Comparison of ENCODE assay signal across 8 cellular contexts in the genomic region with DNA sequence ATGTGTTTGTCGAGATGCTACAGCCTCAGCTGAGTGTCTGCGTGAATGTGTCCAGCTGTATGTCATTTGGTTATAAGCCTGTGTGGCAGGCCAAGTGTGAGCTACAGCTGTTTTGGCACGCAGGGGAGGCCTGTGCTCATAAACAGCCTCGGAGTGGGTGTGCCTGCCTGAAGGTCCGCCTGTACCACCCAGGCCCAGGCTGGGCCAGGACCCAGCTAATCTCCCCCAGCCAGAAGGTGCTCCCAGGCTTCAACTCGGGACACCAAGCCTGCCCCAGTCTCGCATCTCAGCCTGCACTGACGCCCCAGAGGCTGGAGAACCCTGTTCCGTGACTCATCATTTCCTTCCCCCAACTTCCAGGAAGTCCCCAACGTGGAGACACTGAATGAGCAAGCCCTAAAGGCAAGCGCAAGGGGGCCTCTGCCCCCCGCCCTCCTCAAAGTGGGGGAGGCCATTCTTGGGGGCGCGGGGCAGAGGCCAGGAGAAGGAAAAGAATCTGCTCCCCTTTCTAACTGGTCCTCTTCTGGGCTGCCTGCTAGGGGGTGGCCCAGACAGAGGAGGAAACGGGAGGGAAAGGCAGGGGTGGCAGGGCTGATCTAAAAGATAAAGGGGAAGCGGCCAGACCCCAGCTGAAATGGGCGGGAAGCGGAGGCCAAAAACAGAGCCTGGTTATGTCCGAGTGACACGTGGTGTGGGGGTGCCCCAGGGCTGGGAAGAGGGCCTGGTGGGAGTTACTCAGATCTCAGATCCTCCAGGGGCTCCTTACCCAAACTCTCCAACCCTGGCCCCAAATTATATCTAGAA. TPM values are rescaled to one million over a fixed set of nuclear protein-coding genes. Genes with fewer than 3 reads are reported as not detected.
DNase-seq lines count a peak whose midpoint lies in the region; ATAC-seq, FAIRE-seq and TF ChIP-seq lines count a peak whose summit lies in the region.

No MANE protein-coding gene starts in this region.

- H3K23ac ChIP-seq in H1 (ENCODE audit: insufficient read length) = no peak overlapping the region

- H2BK12ac ChIP-seq in H1 (ENCODE audit: low read depth, low read length) = peak overlapping the region; percentile 10; the same call in 1 of the 2 replicates

- H3K56ac ChIP-seq in H1 (replicated peaks; ENCODE audit: insufficient read length, low read depth, low read length) = peak overlapping the region; percentile 70

- no peak overlapping the region for H3K4ac ChIP-seq in H1 (replicated peaks; ENCODE audit: insufficient read length, low read depth, low read length)

- H3K9me3 Mint-ChIP-seq in CD8-positive, alpha-beta memory T cell = no peaks in the 10 kb centered on the region
- H3K9me3 Mint-ChIP-seq in activated CD8-positive, alpha-beta T cell treated with anti-CD3 and anti-CD28 coated beads, Interleukin-2, amount 10 ng/mL, durations not matched to agents 7 days and 5 days (ENCODE audit: insufficient read depth) = no peaks in the 10 kb centered on the region
- H3K9me3 Mint-ChIP-seq in mesothelial cell of epicardium = no peaks in the 10 kb centered on the region

- peak overlapping the region; percentile 76 for H4K91ac ChIP-seq in H1 (replicated peaks; ENCODE audit: insufficient read length, low read length)

- H2AFZ ChIP-seq in H1 (ENCODE audit: low read length) = no peak overlapping the region

- H3K4me1 ChIP-seq in CD8-positive, alpha-beta memory T cell (ENCODE audit: insufficient read depth, low read length) = peaks cover 45% of the 10 kb centered on the region
- H3K4me1 ChIP-seq in HEK293 (ENCODE audit: control insufficient read depth, insufficient read depth, low read length) = peaks cover 20% of the 10 kb centered on the region
- peaks cover 6 to 21% (median 10%) of the 10 kb centered on the region in 4 experiments; a peak in 6 of 7 replicates for H3K4me1 ChIP-seq in H1 (replicated peaks in 1 of 4; ENCODE audit: control insufficient read depth in 3 of 4, insufficient read depth in 4 of 4, low read length in 3 of 4)

- peaks cover 53 to 61% (median 61%) of the 10 kb centered on the region in 3 donors for H3K4me1 Mint-ChIP-seq in CD8-positive, alpha-beta memory T cell
- H3K4me1 Mint-ChIP-seq in activated CD8-positive, alpha-beta T cell treated with anti-CD3 and anti-CD28 coated beads, Interleukin-2, amount 10 ng/mL, durations not matched to agents 7 days and 5 days (ENCODE audit: low read depth) = peaks cover 66% of the 10 kb centered on the region
- H3K4me1 Mint-ChIP-seq in mesothelial cell of epicardium = peaks cover 46% of the 10 kb centered on the region

- peaks cover 29 to 67% of the 10 kb centered on the region in 2 experiments for H3K79me2 ChIP-seq in H1 (ENCODE audit: control insufficient read depth in 1 of 2, insufficient read depth in 2 of 2, low read length in 2 of 2)

- TF ChIP-seq CTCF in HEK293 (tag by site-specific recombination; IDR thresholded peaks at IDR 0.05) = no peak; the same call in none of the 2 replicates
- TF ChIP-seq CTCF in H1 (IDR thresholded peaks at IDR 0.05; ENCODE audit: control extremely low read depth in 1 of 3, insufficient read depth in 1 of 3, low read depth in 1 of 3, low read length in 3 of 3) = no peak
- TF ChIP-seq CTCF in mesothelial cell of epicardium (IDR thresholded peaks at IDR 0.05; ENCODE audit: unreplicated experiment) = no peak

- H4K5ac ChIP-seq in H1 (ENCODE audit: insufficient read length, low read depth, low read length) = peak overlapping the region; percentile 72

- H2AK5ac ChIP-seq in H1 (ENCODE audit: low read depth, low read length) = 0 out of 2 replicates have a peak overlapping the region, but pooled peaks have one; percentile 18

- DNase-seq in CD8-positive, alpha-beta memory T cell = peak; percentile 61 to 93 (median 81)
- peak; percentile 89 to 92 for DNase-seq in NOMO-1 (lab: John Stamatoyannopoulos, UW; ENCODE audit: unreplicated experiment in 2 of 2)
- DNase-seq in activated CD8-positive, alpha-beta T cell treated with anti-CD3 and anti-CD28 coated beads, Interleukin-2, amount 10 ng/mL, durations not matched to agents 7 days and 5 days = peak; percentile 91
- peak in 1 of 2 experiments; percentile 61 for DNase-seq in H1 (ENCODE audit: low read depth in 1 of 2, low spot score in 2 of 2)
- DNase-seq in mesothelial cell of epicardium (ENCODE audit: low spot score in 2 of 2, unreplicated experiment in 2 of 2) = no peak
- peak; percentile 70 to 76 for DNase-seq in stimulated activated CD8-positive, alpha-beta memory T cell treated with anti-CD3 and anti-CD28 coated beads, Interleukin-2, amount 100 ng/mL, for 48 hours (ENCODE audit: low read depth in 2 of 2)

- 0 out of 2 replicates have a peak overlapping the region, but pooled peaks have one; percentile 21 for H2BK15ac ChIP-seq in H1 (ENCODE audit: low read length)

- no peak for FAIRE-seq in H1 (lab: Jason Lieb, UNC)

- peaks cover 8% of the 10 kb centered on the region for H3K79me1 ChIP-seq in H1 (ENCODE audit: low read depth, low read length)

- H3K27me3 Mint-ChIP-seq in CD8-positive, alpha-beta memory T cell = no peaks in the 10 kb centered on the region
- H3K27me3 Mint-ChIP-seq in activated CD8-positive, alpha-beta T cell treated with anti-CD3 and anti-CD28 coated beads, Interleukin-2, amount 10 ng/mL, durations not matched to agents 7 days and 5 days (ENCODE audit: low read depth) = no peaks in the 10 kb centered on the region
- no peaks in the 10 kb centered on the region for H3K27me3 Mint-ChIP-seq in mesothelial cell of epicardium (ENCODE audit: low read depth)

- POLR2A ChIA-PET in CD8-positive, alpha-beta memory T cell (lab: Charles Lee) = interaction anchor here (0.6 kb wide), 1 partner anchor 54 kb away, joined by 8 read pairs; no protein-coding TSS in a partner anchor
- POLR2A ChIA-PET in HEK293 (lab: Yijun Ruan, JAX) = interaction anchor here (1.1 to 3.7 kb wide), 15 partner anchors 9 to 327 kb away, joined by 3 to 50 read pairs (median 10); a partner anchor contains a TSS
- POLR2A ChIA-PET in activated CD8-positive, alpha-beta T cell treated with anti-CD3 and anti-CD28 coated beads, Interleukin-2, amount 10 ng/mL, durations not matched to agents 7 days and 5 days (lab: Charles Lee) = interaction anchor here (1.1 to 5.4 kb wide), 2 partner anchors 36 to 58 kb away, joined by 3 to 51 read pairs; no protein-coding TSS in a partner anchor
- POLR2A ChIA-PET in H1 (lab: Charles Lee; ENCODE audit: partially characterized antibody) = interaction anchor here (0.6 to 18.4 kb wide), 27 partner anchors 11 to 1609 kb away, joined by 3 to 333 read pairs (median 8); a partner anchor contains a TSS

- H3K18ac ChIP-seq in H1 (ENCODE audit: extremely low read depth, low read length) = peak overlapping the region; percentile 68

- H3K14ac ChIP-seq in H1 (ENCODE audit: insufficient read length) = no peak overlapping the region

- H2BK120ac ChIP-seq in H1 (replicated peaks; ENCODE audit: low read depth, low read length) = no peak overlapping the region

- peak overlapping the region; percentile 82 to 93 (median 86) for H3K9ac ChIP-seq in H1 (replicated peaks in 1 of 4; ENCODE audit: extremely low read depth in 1 of 4, low read depth in 3 of 4, low read length in 3 of 4)

- no peak for TF ChIP-seq RAD21 in H1 (IDR thresholded peaks at IDR 0.05 in 1 of 2, conservative IDR thresholded peaks at IDR 0.05 in 1 of 2; ENCODE audit: low read depth in 2 of 2, low read length in 2 of 2)

- peak overlapping the region; percentile 87 to 97 (median 92) for H3K4me3 Mint-ChIP-seq in CD8-positive, alpha-beta memory T cell
- peak overlapping the region; percentile 98 for H3K4me3 Mint-ChIP-seq in activated CD8-positive, alpha-beta T cell treated with anti-CD3 and anti-CD28 coated beads, Interleukin-2, amount 10 ng/mL, durations not matched to agents 7 days and 5 days
- peak overlapping the region; percentile 87 for H3K4me3 Mint-ChIP-seq in mesothelial cell of epicardium

- peak overlapping the region; percentile 92 for H3K27ac ChIP-seq in CD8-positive, alpha-beta memory T cell (ENCODE audit: low read depth, low read length)
- H3K27ac ChIP-seq in HEK293 (ENCODE audit: extremely low read depth, low read depth, low read length) (peak overlapping the region; percentile 96), H1 (ENCODE audit: low read depth, low read length) (peak overlapping the region; percentile 77; the same call in 1 of the 2 replicates)

- WGBS in H1 (ENCODE audit: extremely low coverage in 1 of 2, insufficient coverage in 1 of 2, insufficient read length in 1 of 2, insufficient replicate concordance in 2 of 2, low coverage in 1 of 2, low lambda C conversion rate in 2 of 2, missing lambda C conversion rate in 1 of 2), 2 experiments = 6% methylated on average over 19 of the region's 20 CpGs; no CpG with 5 or more reads in 1 of the 2 experiments

- H3K23me2 ChIP-seq in H1 (ENCODE audit: low read depth, low read length) = peaks cover 15% of the 10 kb centered on the region

- ATAC-seq in activated CD8-positive, alpha-beta T cell treated with anti-CD3 and anti-CD28 coated beads, Interleukin-2, amount 10 ng/mL, durations not matched to agents 7 days and 5 days = peak; percentile 58
- no peak for ATAC-seq in GM21576 (IDR thresholded peaks at IDR 0.05; ENCODE audit: unreplicated experiment)

- H3K36me3 ChIP-seq in CD8-positive, alpha-beta memory T cell (ENCODE audit: insufficient read depth, low read length) = peaks cover 5% of the 10 kb centered on the region
- H3K36me3 ChIP-seq in HEK293 (ENCODE audit: control insufficient read depth in 2 of 2, insufficient read depth in 1 of 2, low read length in 2 of 2) (peaks cover 32 to 46% of the 10 kb centered on the region in 2 experiments), H1 (ENCODE audit: control insufficient read depth in 2 of 4, insufficient read depth in 4 of 4, low read length in 3 of 4) (peaks cover 20 to 42% (median 28%) of the 10 kb centered on the region in 4 experiments)

- TF ChIP-seq POLR2A in H1 (IDR thresholded peaks at IDR 0.05; ENCODE audit: control extremely low read depth in 1 of 2, low read depth in 2 of 2, low read length in 2 of 2) = no peak; a peak in 1 of 3 replicates

- peak overlapping the region; percentile 87 to 98 for H3K4me2 ChIP-seq in H1 (ENCODE audit: insufficient read depth in 1 of 2, low read depth in 2 of 2, low read length in 2 of 2)

- H3K9me3 ChIP-seq in CD8-positive, alpha-beta memory T cell (ENCODE audit: low read length) = no peaks in the 10 kb centered on the region
- H3K9me3 ChIP-seq in HEK293 (ENCODE audit: control insufficient read depth, insufficient read depth, low read depth, low read length) (no peaks in the 10 kb centered on the region), H1 (ENCODE audit: insufficient read depth in 2 of 2, low read depth in 1 of 2, low read length in 1 of 2) (no peaks in the 10 kb centered on the region)

- no peaks in the 10 kb centered on the region for H3K27me3 ChIP-seq in CD8-positive, alpha-beta memory T cell (ENCODE audit: insufficient read depth, low read length, poor library complexity, severe bottlenecking)
- no peaks in the 10 kb centered on the region; a peak in 1 of 7 replicates for H3K27me3 ChIP-seq in H1 (replicated peaks in 1 of 4; ENCODE audit: control insufficient read depth in 3 of 4, extremely low read depth in 1 of 4, insufficient read depth in 3 of 4, low read length in 3 of 4)

- peaks cover 11 to 29% of the 10 kb centered on the region in 2 experiments for H4K20me1 ChIP-seq in H1 (replicated peaks in 1 of 2; ENCODE audit: control insufficient read depth in 1 of 2, insufficient read depth in 2 of 2, low read length in 2 of 2)

- H2BK20ac ChIP-seq in H1 (ENCODE audit: low read length) = peak overlapping the region; percentile 29; the same call in 1 of the 2 replicates

- peak overlapping the region; percentile 95 to 100 (median 96) for H3K27ac Mint-ChIP-seq in CD8-positive, alpha-beta memory T cell
- H3K27ac Mint-ChIP-seq in activated CD8-positive, alpha-beta T cell treated with anti-CD3 and anti-CD28 coated beads, Interleukin-2, amount 10 ng/mL, durations not matched to agents 7 days and 5 days = peak overlapping the region; percentile 96
- H3K27ac Mint-ChIP-seq in mesothelial cell of epicardium = peak overlapping the region; percentile 95

- H4K8ac ChIP-seq in H1 (ENCODE audit: extremely low read depth, insufficient read depth, low read length) = peak overlapping the region; percentile 41; the same call in 1 of the 2 replicates

- no peak for TF ChIP-seq EP300 in H1 (IDR thresholded peaks at IDR 0.05; ENCODE audit: borderline replicate concordance in 1 of 2, low read depth in 2 of 2, low read length in 2 of 2)

- CTCF ChIA-PET in CD8-positive, alpha-beta memory T cell (lab: Charles Lee) = interaction anchor here (1.1 to 4.4 kb wide), 5 partner anchors 20 to 54 kb away, joined by 3 to 16 read pairs (median 9); no protein-coding TSS in a partner anchor
- CTCF ChIA-PET in HEK293 (lab: Yijun Ruan, JAX) (interaction anchor here (0.6 to 4.5 kb wide), 5 partner anchors 14 to 261 kb away, joined by 3 to 26 read pairs (median 5); no protein-coding TSS in a partner anchor), H1 (lab: Charles Lee; ENCODE audit: partially characterized antibody) (interaction anchor here (1.1 to 4.1 kb wide), 5 partner anchors 20 to 60 kb away, joined by 4 to 25 read pairs (median 6); no protein-coding TSS in a partner anchor)
- CTCF ChIA-PET in activated CD8-positive, alpha-beta T cell treated with anti-CD3 and anti-CD28 coated beads, Interleukin-2, amount 10 ng/mL, durations not matched to agents 7 days and 5 days (lab: Charles Lee) = interaction anchor here (0.8 to 9.8 kb wide), 8 partner anchors 11 to 258 kb away, joined by 3 to 65 read pairs (median 4); no protein-coding TSS in a partner anchor

- peak overlapping the region; percentile 62 for H2BK5ac ChIP-seq in H1 (ENCODE audit: low read depth, low read length)

- H3K36me3 Mint-ChIP-seq in CD8-positive, alpha-beta memory T cell = peaks cover 0 to 26% (median 5%) of the 10 kb centered on the region in 3 donors
- H3K36me3 Mint-ChIP-seq in activated CD8-positive, alpha-beta T cell treated with anti-CD3 and anti-CD28 coated beads, Interleukin-2, amount 10 ng/mL, durations not matched to agents 7 days and 5 days (ENCODE audit: low read depth) = peaks cover 58% of the 10 kb centered on the region
- peaks cover 10% of the 10 kb centered on the region for H3K36me3 Mint-ChIP-seq in mesothelial cell of epicardium

- peak overlapping the region; percentile 88 for H3K4me3 ChIP-seq in CD8-positive, alpha-beta memory T cell (ENCODE audit: low read length)
- H3K4me3 ChIP-seq in HEK293 (ENCODE audit: low read depth, low read length) (peak overlapping the region; percentile 57), H1 (ENCODE audit: extremely low read depth in 1 of 4, insufficient read depth in 2 of 4, low read depth in 3 of 4, low read length in 4 of 4) (peak overlapping the region; percentile 78 to 96 (median 90))

RNA-seq across cellular contexts. Expression of a gene that starts 2.0 kb away (rescaled TPM):
- total RNA-seq in CD8-positive, alpha-beta memory T cell = 100 to 1,000 TPM; 377 to 380 TPM
- polyA plus RNA-seq in CD8-positive, alpha-beta memory T cell = 19.1 TPM
- 100 to 1,000 TPM; 176 to 178 TPM for total RNA-seq in activated CD8-positive, alpha-beta T cell treated with anti-CD3 and anti-CD28 coated beads, Interleukin-2, amount 10 ng/mL, durations not matched to agents 7 days and 5 days
- total RNA-seq in H1 (2021; fragmentation: NEBNext Ultra II Directional; extraction: Animal tissue kit (Norgen Biotek cat#: 25700)) = 290 and 291 TPM in 2 replicates
- polyA plus RNA-seq in H1 (2011; rRNA removed) = 351 and 475 TPM in 2 replicates
- polyA plus RNA-seq in H1 (2011; cell fraction: cytosol; rRNA removed) = 305 TPM
- 293 TPM for polyA plus RNA-seq in H1 (2011; cell fraction: nucleus; rRNA removed)
- polyA plus RNA-seq in H1 (2012, experiment 1 of 2) = 192 to 294 TPM (median 290 TPM) in 4 replicates
- polyA plus RNA-seq in H1 (2012, experiment 2 of 2) = 364 TPM
- polyA plus RNA-seq in H1 (2013, experiment 1 of 2) = 328 TPM
- 322 TPM for polyA plus RNA-seq in H1 (2013, experiment 2 of 2)
- 271 and 323 TPM in 2 replicates for polyA minus RNA-seq in H1 (2011; rRNA and poly(A)+ RNA removed)
- polyA minus RNA-seq in H1 (2011; cell fraction: cytosol; rRNA and poly(A)+ RNA removed) = 153 TPM
- polyA minus RNA-seq in H1 (2011; cell fraction: nucleus; rRNA and poly(A)+ RNA removed) = 89.0 TPM
- total RNA-seq in mesothelial cell of epicardium = 45.3 to 49.3 TPM (median 48.4 TPM) in 3 replicates

RNA-seq across cellular contexts. Expression of a gene that starts 40.2 kb away (rescaled TPM):
- 10 to 100 TPM; 68.8 to 70.4 TPM for total RNA-seq in CD8-positive, alpha-beta memory T cell
- polyA plus RNA-seq in CD8-positive, alpha-beta memory T cell = 23.2 TPM
- total RNA-seq in activated CD8-positive, alpha-beta T cell treated with anti-CD3 and anti-CD28 coated beads, Interleukin-2, amount 10 ng/mL, durations not matched to agents 7 days and 5 days = 10 to 100 TPM; 79.6 to 90.2 TPM
- total RNA-seq in H1 (2021; fragmentation: NEBNext Ultra II Directional; extraction: Animal tissue kit (Norgen Biotek cat#: 25700)) = 120 and 124 TPM in 2 replicates
- 187 and 298 TPM in 2 replicates for polyA plus RNA-seq in H1 (2011; rRNA removed)
- 187 TPM for polyA plus RNA-seq in H1 (2011; cell fraction: cytosol; rRNA removed)
- polyA plus RNA-seq in H1 (2011; cell fraction: nucleus; rRNA removed) = 357 TPM
- 79.5 to 127 TPM (median 116 TPM) in 4 replicates for polyA plus RNA-seq in H1 (2012, experiment 1 of 2)
- 86.4 TPM for polyA plus RNA-seq in H1 (2012, experiment 2 of 2)
- 74.9 TPM for polyA plus RNA-seq in H1 (2013, experiment 1 of 2)
- polyA plus RNA-seq in H1 (2013, experiment 2 of 2) = 72.9 TPM
- polyA minus RNA-seq in H1 (2011; rRNA and poly(A)+ RNA removed) = 98.5 and 101 TPM in 2 replicates
- polyA minus RNA-seq in H1 (2011; cell fraction: cytosol; rRNA and poly(A)+ RNA removed) = 89.5 TPM
- polyA minus RNA-seq in H1 (2011; cell fraction: nucleus; rRNA and poly(A)+ RNA removed) = 111 TPM
- total RNA-seq in mesothelial cell of epicardium = 122 to 126 TPM (median 124 TPM) in 3 replicates

RNA-seq across cellular contexts. Expression of a gene that starts 40.6 kb away (rescaled TPM):
- total RNA-seq in CD8-positive, alpha-beta memory T cell = 10 to 100 TPM; 21.6 to 24.4 TPM
- 6.4 TPM for polyA plus RNA-seq in CD8-positive, alpha-beta memory T cell
- total RNA-seq in activated CD8-positive, alpha-beta T cell treated with anti-CD3 and anti-CD28 coated beads, Interleukin-2, amount 10 ng/mL, durations not matched to agents 7 days and 5 days = 10 to 100 TPM; 15.3 to 18.4 TPM
- 24.4 and 24.8 TPM in 2 replicates for total RNA-seq in H1 (2021; fragmentation: NEBNext Ultra II Directional; extraction: Animal tissue kit (Norgen Biotek cat#: 25700))
- 17.1 and 29.1 TPM in 2 replicates for polyA plus RNA-seq in H1 (2011; rRNA removed)
- polyA plus RNA-seq in H1 (2011; cell fraction: cytosol; rRNA removed) = 16.6 TPM
- 36.2 TPM for polyA plus RNA-seq in H1 (2011; cell fraction: nucleus; rRNA removed)
- polyA plus RNA-seq in H1 (2012, experiment 1 of 2) = 22.3 to 27.7 TPM (median 25.3 TPM) in 4 replicates
- polyA plus RNA-seq in H1 (2012, experiment 2 of 2) = 18.2 TPM
- polyA plus RNA-seq in H1 (2013, experiment 1 of 2) = 31.2 TPM
- 30.1 TPM for polyA plus RNA-seq in H1 (2013, experiment 2 of 2)
- 9.1 and 10.6 TPM in 2 replicates for polyA minus RNA-seq in H1 (2011; rRNA and poly(A)+ RNA removed)
- polyA minus RNA-seq in H1 (2011; cell fraction: cytosol; rRNA and poly(A)+ RNA removed) = 10.7 TPM
- 13.1 TPM for polyA minus RNA-seq in H1 (2011; cell fraction: nucleus; rRNA and poly(A)+ RNA removed)
- total RNA-seq in mesothelial cell of epicardium = 34.3 to 40.6 TPM (median 37.0 TPM) in 3 replicates

Comparison
In these comparisons a context has a peak if more than half of its experiments do, and no peak if none do; other contexts are left out.
1. DNase-seq: peak in CD8-positive, alpha-beta memory T cell (5 of 5), NOMO-1 (2 of 2), activated CD8-positive, alpha-beta T cell treated with anti-CD3 and anti-CD28 coated beads, Interleukin-2, amount 10 ng/mL, durations not matched to agents 7 days and 5 days (single experiment) and stimulated activated CD8-positive, alpha-beta memory T cell treated with anti-CD3 and anti-CD28 coated beads, Interleukin-2, amount 100 ng/mL, for 48 hours (2 of 2); none in mesothelial cell of epicardium (0 of 2).
2. Peak in every context shown above with its lines, with median percentiles within 50 percentile points of each other: H3K27ac ChIP-seq, H3K4me3 ChIP-seq, H3K27ac Mint-ChIP-seq and H3K4me3 Mint-ChIP-seq.